In the genomic region with DNA sequence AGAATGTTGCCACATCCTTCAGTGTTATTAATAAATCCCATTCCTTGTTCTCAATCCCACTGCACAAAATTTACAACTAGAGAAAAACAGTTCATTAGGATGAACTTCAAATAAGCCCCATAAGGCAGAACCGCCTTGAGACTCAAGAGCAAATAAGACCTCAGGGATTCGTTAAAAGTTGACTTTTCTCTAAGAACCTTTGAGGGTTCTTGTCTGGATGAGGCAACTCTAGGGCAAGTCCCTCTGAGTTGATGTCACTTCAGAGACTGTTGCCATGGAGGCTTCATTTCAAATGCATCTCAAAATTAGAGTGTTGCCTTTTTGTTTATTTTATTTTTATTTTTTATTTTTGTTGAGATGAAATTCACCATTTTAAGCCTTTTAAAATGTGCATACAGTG, we compare ENCODE assay signal across 11 cellular contexts. TPM values are rescaled to one million over a fixed set of nuclear protein-coding genes. Genes with fewer than 3 reads are reported as not detected.
"Had no signal": no experiment of that assay in that cellular context is flagged by ENCODE, and none has a peak within 500 bp of the region (broad histone marks: within the 10 kb centered on the region; RNA-seq: fewer than 3 reads in every experiment).

No MANE protein-coding gene starts in this region.

- H3K27ac ChIP-seq: GM23248, HL-60 had no signal

- ATAC-seq: HCT116, HepG2 had no signal

- DNase-seq: GM23248, GOT3, H7, HFFc6 had no signal

- FAIRE-seq: HepG2 had no signal

- H3K4me1 ChIP-seq: HAP-1 had no signal

- H2AFZ ChIP-seq: GM23248 had no signal

- H3K9ac ChIP-seq: GM23248 had no signal

- H3K9me3 ChIP-seq: HAP-1 had no signal

- H3K4me3 ChIP-seq: GM23248, HAP-1 had no signal

- H3K36me3 ChIP-seq: HAP-1 had no signal

RNA-seq across cellular contexts. Expression of gene PANX3, which starts 19.8 kb away (rescaled TPM):
- total RNA-seq: GM23248, H4, H7, HepG2, HFFc6, HT1080 had no signal
- polyA plus RNA-seq: GM23248, HepG2, IgD-negative memory B cell had no signal

RNA-seq across cellular contexts. Expression of gene OR8A1, which starts 21.6 kb away (rescaled TPM):
- total RNA-seq: GM23248, H4, H7, HepG2, HFFc6, HT1080 had no signal
- polyA plus RNA-seq: GM23248, HepG2, IgD-negative memory B cell had no signal

RNA-seq across cellular contexts. Expression of gene OR8B12, which starts 48.0 kb away (rescaled TPM):
- total RNA-seq: GM23248, H4, H7, HepG2, HFFc6, HT1080 had no signal
- polyA plus RNA-seq: GM23248, HepG2, IgD-negative memory B cell had no signal
